Comparison of ENCODE assay signal across 1 cellular context in the genomic region with DNA sequence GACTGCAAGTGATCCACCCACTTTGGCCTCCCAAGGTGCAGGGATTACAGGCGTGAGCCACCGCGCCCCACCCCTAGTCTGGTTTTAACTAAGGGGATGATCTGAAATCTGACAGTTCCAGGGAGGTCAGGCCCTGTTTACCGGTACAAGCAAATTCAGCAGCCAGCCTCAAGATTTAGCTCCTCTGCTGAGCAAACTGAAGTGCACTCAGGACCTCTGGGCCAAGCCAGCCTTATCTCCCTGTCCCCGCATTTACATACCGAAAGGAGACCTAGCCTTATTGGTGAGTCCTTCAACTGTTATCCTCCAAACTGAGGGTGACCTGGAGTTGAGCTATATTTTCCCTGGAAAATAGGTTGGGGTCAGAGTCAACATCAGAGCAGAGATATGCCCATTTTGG.
TF ChIP-seq lines count a peak whose summit lies in the region.

No MANE protein-coding gene starts in this region.

TF ChIP-seq in H1, 55 proteins besides CTCF, POLR2A, EP300 and RAD21:
- TF ChIP-seq SIN3A (conservative IDR thresholded peaks at IDR 0.05 in 1 of 2, IDR thresholded peaks at IDR 0.05 in 1 of 2; ENCODE audit: low read depth in 1 of 2, low read length in 2 of 2): no peak
